ENCODE assay signal across 8 cellular contexts in genomic region chr9:41234221-41234620, GRCh38.
A peak's percentile ranks its signal among the peaks of the same experiment; 100 is the strongest.
DNase-seq lines count a peak whose midpoint lies in the region; ATAC-seq and TF ChIP-seq lines count a peak whose summit lies in the region.
"Not testable (repeated sequence)": the region's sequence is repeated elsewhere in the genome, so short reads cannot be mapped to it uniquely, and the experiment has no call there.

No MANE protein-coding gene starts in this region.

- not testable (repeated sequence) for H3K9ac ChIP-seq in SU-DHL-6 (ENCODE audit: low read length)

- not testable (repeated sequence) for H3K27ac Mint-ChIP-seq in stimulated activated effector memory CD8-positive, alpha-beta T cell treated with anti-CD3 and anti-CD28 coated beads, Interleukin-12 subunit alpha, Interleukin-12 subunit beta, amount 100 ng/mL, for 72 hours

- not testable (repeated sequence) for H3K4me3 ChIP-seq in SU-DHL-6 (ENCODE audit: insufficient read depth, low read length, poor library complexity, severe bottlenecking)

- H3K9me2 ChIP-seq in SU-DHL-6 (replicated peaks; ENCODE audit: insufficient read depth, low read length): not testable (repeated sequence)

- H3F3A ChIP-seq in SU-DHL-6 (ENCODE audit: insufficient read depth): not testable (repeated sequence)

- H3K27me3 ChIP-seq in SU-DHL-6 (ENCODE audit: low read length): not testable (repeated sequence)

- not testable (repeated sequence) for TF ChIP-seq CTCF in SU-DHL-6 (IDR thresholded peaks at IDR 0.05; ENCODE audit: insufficient read depth, low read length, poor library complexity, severe bottlenecking)

- not testable (repeated sequence) for H3K36me3 ChIP-seq in SU-DHL-6 (ENCODE audit: low read length)

- not testable (repeated sequence) for H3K9me3 ChIP-seq in SU-DHL-6 (ENCODE audit: insufficient read depth, low read length)

- not testable (repeated sequence) for H3K79me2 ChIP-seq in SU-DHL-6 (ENCODE audit: insufficient read depth, low read length)

- not testable (repeated sequence) for H2AFZ ChIP-seq in SU-DHL-6 (ENCODE audit: low read depth, low read length, severe bottlenecking)

- H3K4me2 ChIP-seq in SU-DHL-6 (ENCODE audit: low read depth, low read length, poor library complexity, severe bottlenecking): peak overlapping the region; percentile 32

- H3K36me3 Mint-ChIP-seq in stimulated activated effector memory CD8-positive, alpha-beta T cell treated with anti-CD3 and anti-CD28 coated beads, Interleukin-12 subunit alpha, Interleukin-12 subunit beta, amount 100 ng/mL, for 72 hours: not testable (repeated sequence)

- H3K4me3 Mint-ChIP-seq in stimulated activated effector memory CD8-positive, alpha-beta T cell treated with anti-CD3 and anti-CD28 coated beads, Interleukin-12 subunit alpha, Interleukin-12 subunit beta, amount 100 ng/mL, for 72 hours: peak overlapping the region; percentile 58

- not testable (repeated sequence) for H3K4me1 Mint-ChIP-seq in stimulated activated effector memory CD8-positive, alpha-beta T cell treated with anti-CD3 and anti-CD28 coated beads, Interleukin-12 subunit alpha, Interleukin-12 subunit beta, amount 100 ng/mL, for 72 hours

- H4K20me1 ChIP-seq in SU-DHL-6 (ENCODE audit: low read depth, low read length): not testable (repeated sequence)

- not testable (repeated sequence) for DNase-seq in stimulated activated effector memory CD8-positive, alpha-beta T cell treated with anti-CD3 and anti-CD28 coated beads, Interleukin-12 subunit alpha, Interleukin-12 subunit beta, amount 100 ng/mL, for 72 hours (ENCODE audit: low spot score in 2 of 2)

- ATAC-seq in GM18517 (IDR thresholded peaks at IDR 0.05; ENCODE audit: unreplicated experiment) (peak; percentile 17), GM19372 (IDR thresholded peaks at IDR 0.05; ENCODE audit: low read depth, unreplicated experiment) (peak; percentile 4), GM21526 (IDR thresholded peaks at IDR 0.05; ENCODE audit: low FRiP score, unreplicated experiment) (peak; percentile 3), HG02642 (IDR thresholded peaks at IDR 0.05; ENCODE audit: poor library complexity, unreplicated experiment) (peak; percentile 23), HG03039 (IDR thresholded peaks at IDR 0.05; ENCODE audit: unreplicated experiment) (peak; percentile 9), HG03457 (IDR thresholded peaks at IDR 0.05; ENCODE audit: unreplicated experiment) (peak; percentile 3)
- not testable (repeated sequence) for ATAC-seq in stimulated activated effector memory CD8-positive, alpha-beta T cell treated with anti-CD3 and anti-CD28 coated beads, Interleukin-12 subunit alpha, Interleukin-12 subunit beta, amount 100 ng/mL, for 72 hours

- peak overlapping the region; percentile 51; the same call in 1 of the 2 replicates for H3K27ac ChIP-seq in SU-DHL-6 (ENCODE audit: low read depth, low read length)

- H3K9me3 Mint-ChIP-seq in stimulated activated effector memory CD8-positive, alpha-beta T cell treated with anti-CD3 and anti-CD28 coated beads, Interleukin-12 subunit alpha, Interleukin-12 subunit beta, amount 100 ng/mL, for 72 hours: not testable (repeated sequence)
